9 cellular contexts compared by ENCODE assay signal in the genomic region with DNA sequence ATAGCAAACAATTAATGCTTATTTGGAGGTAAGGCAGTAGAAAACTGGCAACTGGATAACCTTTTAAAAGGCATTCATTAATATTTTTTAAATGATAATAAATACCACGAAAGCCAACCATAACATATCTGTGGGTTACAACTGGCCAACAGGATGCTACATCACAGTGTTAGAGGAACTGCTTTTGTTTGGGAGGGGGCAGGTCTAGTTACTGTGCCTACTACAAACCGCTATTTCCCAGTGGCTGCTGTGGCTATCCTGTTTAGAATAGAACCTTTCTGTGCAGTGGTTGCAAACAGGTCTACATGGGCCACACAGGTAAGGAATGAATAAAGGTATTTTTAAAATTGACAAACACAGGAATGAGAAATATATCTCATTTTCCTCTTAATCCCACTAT. TPM values are rescaled to one million over a fixed set of nuclear protein-coding genes. Genes with fewer than 3 reads are reported as not detected.
A peak's percentile ranks its signal among the peaks of the same experiment; 100 is the strongest.
DNase-seq lines count a peak whose midpoint lies in the region; ATAC-seq and TF ChIP-seq lines count a peak whose summit lies in the region.
"Had no signal": no experiment of that assay in that cellular context is flagged by ENCODE, and none has a peak within 500 bp of the region (broad histone marks: within the 10 kb centered on the region; RNA-seq: fewer than 3 reads in every experiment).

No MANE protein-coding gene starts in this region.

- POLR2A ChIA-PET in WTC11 (lab: Charles Lee), result interaction anchor here (1.6 kb wide), 1 partner anchor 54 kb away, joined by 5 read pairs; the partner anchor contains the start of gene SYS1

- H3K36me3 Mint-ChIP-seq in T-helper 1 cell treated with Interleukin-12 subunit alpha and Interleukin-12 subunit beta and Interleukin-4 antibody, amounts not matched to agents 30 μg/mL and 1 μg/mL, for 36 hours (ENCODE audit: low read depth), result peaks cover 28% of the 10 kb centered on the region
- H3K36me3 Mint-ChIP-seq in WTC11, result peaks cover 27% of the 10 kb centered on the region
- H3K36me3 Mint-ChIP-seq in stimulated activated memory B cell treated with anti-CD40 and anti-IgM and Interleukin-4, amounts not matched to agents 10 μg/mL and 1 μg/mL and 100 μg/mL, for 72 hours, result peaks cover 40% of the 10 kb centered on the region

- no peak for ATAC-seq in WTC11
- no peak for ATAC-seq in stimulated activated memory B cell treated with anti-CD40 and anti-IgM and Interleukin-4, amounts not matched to agents 10 μg/mL and 1 μg/mL and 100 μg/mL, for 72 hours

- no peak overlapping the region for H3K27ac ChIP-seq in iPS DF 6.9 (ENCODE audit: low read length)

- peaks cover 30% of the 10 kb centered on the region for H3K4me1 Mint-ChIP-seq in T-helper 1 cell treated with Interleukin-12 subunit alpha and Interleukin-12 subunit beta and Interleukin-4 antibody, amounts not matched to agents 30 μg/mL and 1 μg/mL, for 36 hours (ENCODE audit: low read depth)
- peaks cover 10% of the 10 kb centered on the region for H3K4me1 Mint-ChIP-seq in WTC11
- H3K4me1 Mint-ChIP-seq in stimulated activated memory B cell treated with anti-CD40 and anti-IgM and Interleukin-4, amounts not matched to agents 10 μg/mL and 1 μg/mL and 100 μg/mL, for 72 hours, result peaks cover 55% of the 10 kb centered on the region

- no peak for TF ChIP-seq CTCF in WTC11 (IDR thresholded peaks at IDR 0.05)

- peaks cover 17% of the 10 kb centered on the region for H3K36me3 ChIP-seq in iPS DF 6.9 (ENCODE audit: control insufficient read depth, insufficient read depth, low read length)

- no peak for DNase-seq in T-helper 1 cell
- DNase-seq in WTC11 (ENCODE audit: low spot score), result no peak
- DNase-seq in iPS DF 6.9 (ENCODE audit: low read depth, low spot score), result no peak
- no peak for DNase-seq in epidermal melanocyte (ENCODE audit: insufficient read length, low spot score)
- no peak for DNase-seq in activated effector memory CD4-positive, alpha-beta T cell treated with Interleukin-2 at 50 U/mL for 16 hours
- DNase-seq in NCI-H187 treated with DMSO at 0.1 percent for 48 hours (lab: John Stamatoyannopoulos, UW), result no peak
- DNase-seq: islet precursor cell had no signal

- H3K27me3 Mint-ChIP-seq in T-helper 1 cell treated with Interleukin-12 subunit alpha and Interleukin-12 subunit beta and Interleukin-4 antibody, amounts not matched to agents 30 μg/mL and 1 μg/mL, for 36 hours (ENCODE audit: low read depth), result no peaks in the 10 kb centered on the region
- H3K27me3 Mint-ChIP-seq in WTC11 (ENCODE audit: low read depth), result no peaks in the 10 kb centered on the region
- no peaks in the 10 kb centered on the region for H3K27me3 Mint-ChIP-seq in stimulated activated memory B cell treated with anti-CD40 and anti-IgM and Interleukin-4, amounts not matched to agents 10 μg/mL and 1 μg/mL and 100 μg/mL, for 72 hours

- H3K9me3 ChIP-seq in iPS DF 6.9 (ENCODE audit: control insufficient read depth, insufficient read depth, low read length), result no peaks in the 10 kb centered on the region

- peak overlapping the region; percentile 93; the same call in 1 of the 2 replicates for H3K4me3 ChIP-seq in iPS DF 6.9 (ENCODE audit: low read length)

- H3K4me3 Mint-ChIP-seq in T-helper 1 cell treated with Interleukin-12 subunit alpha and Interleukin-12 subunit beta and Interleukin-4 antibody, amounts not matched to agents 30 μg/mL and 1 μg/mL, for 36 hours, result peak overlapping the region; percentile 90
- H3K4me3 Mint-ChIP-seq in WTC11, result peak overlapping the region; percentile 91
- peak overlapping the region; percentile 94 for H3K4me3 Mint-ChIP-seq in stimulated activated memory B cell treated with anti-CD40 and anti-IgM and Interleukin-4, amounts not matched to agents 10 μg/mL and 1 μg/mL and 100 μg/mL, for 72 hours

- H3K4me1 ChIP-seq in iPS DF 6.9 (ENCODE audit: control insufficient read depth, insufficient read depth, low read length), result no peaks in the 10 kb centered on the region

- H3K27me3 ChIP-seq in iPS DF 6.9 (ENCODE audit: control insufficient read depth, insufficient read depth, low read length), result no peaks in the 10 kb centered on the region

- peak overlapping the region; percentile 92 for H3K27ac Mint-ChIP-seq in T-helper 1 cell treated with Interleukin-12 subunit alpha and Interleukin-12 subunit beta and Interleukin-4 antibody, amounts not matched to agents 30 μg/mL and 1 μg/mL, for 36 hours
- no peak overlapping the region for H3K27ac Mint-ChIP-seq in WTC11
- peak overlapping the region; percentile 96 for H3K27ac Mint-ChIP-seq in stimulated activated memory B cell treated with anti-CD40 and anti-IgM and Interleukin-4, amounts not matched to agents 10 μg/mL and 1 μg/mL and 100 μg/mL, for 72 hours

- no peaks in the 10 kb centered on the region for H3K9me3 Mint-ChIP-seq in T-helper 1 cell treated with Interleukin-12 subunit alpha and Interleukin-12 subunit beta and Interleukin-4 antibody, amounts not matched to agents 30 μg/mL and 1 μg/mL, for 36 hours
- no peaks in the 10 kb centered on the region for H3K9me3 Mint-ChIP-seq in WTC11
- no peaks in the 10 kb centered on the region for H3K9me3 Mint-ChIP-seq in stimulated activated memory B cell treated with anti-CD40 and anti-IgM and Interleukin-4, amounts not matched to agents 10 μg/mL and 1 μg/mL and 100 μg/mL, for 72 hours

- CTCF ChIA-PET in WTC11 (lab: Charles Lee), result interaction anchor here (1.2 to 2.1 kb wide), 5 partner anchors 10 to 354 kb away, joined by 3 to 30 read pairs (median 10); no protein-coding TSS in a partner anchor

- no CpG with 5 or more reads among the region's 2 CpGs for WGBS in iPS DF 6.9 (ENCODE audit: insufficient coverage, insufficient read length)

TF ChIP-seq in WTC11, 78 proteins besides CTCF, POLR2A, EP300 and RAD21:
- TF ChIP-seq, protein P1, sequence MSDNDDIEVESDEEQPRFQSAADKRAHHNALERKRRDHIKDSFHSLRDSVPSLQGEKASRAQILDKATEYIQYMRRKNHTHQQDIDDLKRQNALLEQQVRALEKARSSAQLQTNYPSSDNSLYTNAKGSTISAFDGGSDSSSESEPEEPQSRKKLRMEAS (CRISPR knock-in tag; IDR thresholded peaks at IDR 0.05), result no peak
- no peak for TF ChIP-seq TCF7 (CRISPR knock-in tag; IDR thresholded peaks at IDR 0.05; ENCODE audit: low read depth)
- TF ChIP-seq, protein P2, sequence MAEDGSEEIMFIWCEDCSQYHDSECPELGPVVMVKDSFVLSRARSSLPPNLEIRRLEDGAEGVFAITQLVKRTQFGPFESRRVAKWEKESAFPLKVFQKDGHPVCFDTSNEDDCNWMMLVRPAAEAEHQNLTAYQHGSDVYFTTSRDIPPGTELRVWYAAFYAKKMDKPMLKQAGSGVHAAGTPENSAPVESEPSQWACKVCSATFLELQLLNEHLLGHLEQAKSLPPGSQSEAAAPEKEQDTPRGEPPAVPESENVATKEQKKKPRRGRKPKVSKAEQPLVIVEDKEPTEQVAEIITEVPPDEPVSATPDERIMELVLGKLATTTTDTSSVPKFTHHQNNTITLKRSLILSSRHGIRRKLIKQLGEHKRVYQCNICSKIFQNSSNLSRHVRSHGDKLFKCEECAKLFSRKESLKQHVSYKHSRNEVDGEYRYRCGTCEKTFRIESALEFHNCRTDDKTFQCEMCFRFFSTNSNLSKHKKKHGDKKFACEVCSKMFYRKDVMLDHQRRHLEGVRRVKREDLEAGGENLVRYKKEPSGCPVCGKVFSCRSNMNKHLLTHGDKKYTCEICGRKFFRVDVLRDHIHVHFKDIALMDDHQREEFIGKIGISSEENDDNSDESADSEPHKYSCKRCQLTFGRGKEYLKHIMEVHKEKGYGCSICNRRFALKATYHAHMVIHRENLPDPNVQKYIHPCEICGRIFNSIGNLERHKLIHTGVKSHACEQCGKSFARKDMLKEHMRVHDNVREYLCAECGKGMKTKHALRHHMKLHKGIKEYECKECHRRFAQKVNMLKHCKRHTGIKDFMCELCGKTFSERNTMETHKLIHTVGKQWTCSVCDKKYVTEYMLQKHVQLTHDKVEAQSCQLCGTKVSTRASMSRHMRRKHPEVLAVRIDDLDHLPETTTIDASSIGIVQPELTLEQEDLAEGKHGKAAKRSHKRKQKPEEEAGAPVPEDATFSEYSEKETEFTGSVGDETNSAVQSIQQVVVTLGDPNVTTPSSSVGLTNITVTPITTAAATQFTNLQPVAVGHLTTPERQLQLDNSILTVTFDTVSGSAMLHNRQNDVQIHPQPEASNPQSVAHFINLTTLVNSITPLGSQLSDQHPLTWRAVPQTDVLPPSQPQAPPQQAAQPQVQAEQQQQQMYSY (CRISPR knock-in tag; IDR thresholded peaks at IDR 0.05), result no peak
- no peak for TF ChIP-seq ZNF232 (CRISPR knock-in tag; IDR thresholded peaks at IDR 0.05)
- TF ChIP-seq ZNF121 (CRISPR knock-in tag; IDR thresholded peaks at IDR 0.05), result no peak
- TF ChIP-seq GRHL2 (CRISPR knock-in tag; IDR thresholded peaks at IDR 0.05; ENCODE audit: insufficient replicate concordance, severe bottlenecking), result no peak
- no peak for TF ChIP-seq NFYB (CRISPR knock-in tag; conservative IDR thresholded peaks at IDR 0.05; ENCODE audit: low read depth)
- TF ChIP-seq NFATC4 (CRISPR knock-in tag; IDR thresholded peaks at IDR 0.05), result no peak
- no peak for TF ChIP-seq NR3C1 (CRISPR knock-in tag; conservative IDR thresholded peaks at IDR 0.05; ENCODE audit: low read depth)
- no peak for TF ChIP-seq PRRX2 (CRISPR knock-in tag; IDR thresholded peaks at IDR 0.05)
- TF ChIP-seq CBFB (CRISPR knock-in tag; IDR thresholded peaks at IDR 0.05; ENCODE audit: low read depth), result no peak
- TF ChIP-seq USF2 (CRISPR knock-in tag; IDR thresholded peaks at IDR 0.05), result no peak
- no peak for TF ChIP-seq ZNF219 (CRISPR knock-in tag; IDR thresholded peaks at IDR 0.05; ENCODE audit: borderline replicate concordance)

RNA-seq across cellular contexts. Expression of gene PIGT, which starts 1.0 kb away (rescaled TPM):
- 63.7 to 67.7 TPM (median 67.7 TPM) in 3 replicates for total RNA-seq in WTC11 (2021)

RNA-seq across cellular contexts. Expression of gene DBNDD2, which starts 8.8 kb away (rescaled TPM):
- 58.7 to 65.8 TPM (median 61.1 TPM) in 3 replicates for total RNA-seq in WTC11 (2021)

RNA-seq across cellular contexts. Expression of gene TP53TG5, which starts 38.8 kb away (rescaled TPM):
- total RNA-seq in WTC11 (2021), result 0.37 to 0.85 TPM in 2 of 3 replicates, not detected in the other

RNA-seq across cellular contexts. Expression of gene WFDC2, which starts 52.6 kb away (rescaled TPM):
- total RNA-seq in WTC11 (2021), result 76.4 to 114 TPM (median 99.4 TPM) in 3 replicates

RNA-seq across cellular contexts. Expression of gene SYS1, which starts 54.0 kb away (rescaled TPM):
- 15.4 to 20.1 TPM (median 16.4 TPM) in 3 replicates for total RNA-seq in WTC11 (2021)
